17 cellular contexts compared by ENCODE assay signal in genomic region chr4:1251773-1252066, GRCh38. TPM values are rescaled to one million over a fixed set of nuclear protein-coding genes. Genes with fewer than 3 reads are reported as not detected.
A peak's percentile ranks its signal among the peaks of the same experiment; 100 is the strongest.
DNase-seq lines count a peak whose midpoint lies in the region; ATAC-seq and TF ChIP-seq lines count a peak whose summit lies in the region.
"Had no signal": no experiment of that assay in that cellular context is flagged by ENCODE, and none has a peak within 500 bp of the region (broad histone marks: within the 10 kb centered on the region; RNA-seq: fewer than 3 reads in every experiment).

No MANE protein-coding gene starts in this region.

- peaks cover 5% of the 10 kb centered on the region for H3K36me3 Mint-ChIP-seq in CD4-positive, CD25-positive, alpha-beta regulatory T cell
- peaks cover 0 to 12% (median 0%) of the 10 kb centered on the region in 3 donors for H3K36me3 Mint-ChIP-seq in CD8-positive, alpha-beta memory T cell
- peaks cover 17% of the 10 kb centered on the region for H3K36me3 Mint-ChIP-seq in activated T-helper 17 cell treated with anti-CD3 and anti-CD28 coated beads, Interleukin-2, amount 50 U/mL, for 72 hours (ENCODE audit: low read depth)
- peaks cover 0 to 2% (median 0%) of the 10 kb centered on the region in 3 donors for H3K36me3 Mint-ChIP-seq in naive thymus-derived CD8-positive, alpha-beta T cell

- no peak overlapping the region for H3K4me3 ChIP-seq in CD4-positive, CD25-positive, alpha-beta regulatory T cell (ENCODE audit: low read depth, low read length)
- H3K4me3 ChIP-seq in CD8-positive, alpha-beta memory T cell (ENCODE audit: low read length) = no peak overlapping the region
- H3K4me3 ChIP-seq: MG63, skin epidermis, upper lobe of right lung had no signal

- H3K27me3 Mint-ChIP-seq in CD4-positive, CD25-positive, alpha-beta regulatory T cell = peaks cover 4% of the 10 kb centered on the region
- peaks cover 0 to 2% of the 10 kb centered on the region in 2 donors for H3K27me3 Mint-ChIP-seq in CD8-positive, alpha-beta memory T cell
- no peaks in the 10 kb centered on the region for H3K27me3 Mint-ChIP-seq in activated T-helper 17 cell treated with anti-CD3 and anti-CD28 coated beads, Interleukin-2, amount 50 U/mL, for 72 hours
- H3K27me3 Mint-ChIP-seq in naive thymus-derived CD8-positive, alpha-beta T cell = no peaks in the 10 kb centered on the region
- H3K27me3 Mint-ChIP-seq: activated CD8-positive, alpha-beta memory T cell treated with anti-CD3 and anti-CD28 coated beads, Interleukin-2, amount 10 ng/mL, durations not matched to agents 7 days and 5 days had no signal

- no peak for TF ChIP-seq POLR2A in erythroblast (IDR thresholded peaks at IDR 0.05; ENCODE audit: low read length)

- H3K27me3 ChIP-seq in CD4-positive, CD25-positive, alpha-beta regulatory T cell (ENCODE audit: control insufficient read depth, insufficient read depth, low read length) = no peaks in the 10 kb centered on the region
- H3K27me3 ChIP-seq in CD8-positive, alpha-beta memory T cell (ENCODE audit: insufficient read depth, low read length, poor library complexity, severe bottlenecking) = no peaks in the 10 kb centered on the region
- H3K27me3 ChIP-seq: MG63, upper lobe of right lung had no signal

- peaks cover 21 to 74% (median 43%) of the 10 kb centered on the region in 4 donors for H3K4me1 Mint-ChIP-seq in CD4-positive, CD25-positive, alpha-beta regulatory T cell
- peaks cover 57 to 70% (median 68%) of the 10 kb centered on the region in 3 donors for H3K4me1 Mint-ChIP-seq in CD8-positive, alpha-beta memory T cell
- H3K4me1 Mint-ChIP-seq in activated T-helper 17 cell treated with anti-CD3 and anti-CD28 coated beads, Interleukin-2, amount 50 U/mL, for 72 hours = peaks cover 60% of the 10 kb centered on the region
- H3K4me1 Mint-ChIP-seq in naive thymus-derived CD8-positive, alpha-beta T cell = peaks cover 39 to 72% (median 68%) of the 10 kb centered on the region in 4 donors

- no peaks in the 10 kb centered on the region for H3K9me3 ChIP-seq in CD4-positive, CD25-positive, alpha-beta regulatory T cell (ENCODE audit: control insufficient read depth in 2 of 2, low read length in 2 of 2)
- no peaks in the 10 kb centered on the region for H3K9me3 ChIP-seq in CD8-positive, alpha-beta memory T cell (ENCODE audit: low read length)
- H3K9me3 ChIP-seq: upper lobe of right lung had no signal

- H3K4me1 ChIP-seq in CD4-positive, CD25-positive, alpha-beta regulatory T cell (ENCODE audit: control insufficient read depth, insufficient read depth, low read length, poor library complexity, severe bottlenecking) = peaks cover 51% of the 10 kb centered on the region
- peaks cover 57% of the 10 kb centered on the region for H3K4me1 ChIP-seq in CD8-positive, alpha-beta memory T cell (ENCODE audit: insufficient read depth, low read length)

- CTCF ChIA-PET in CD8-positive, alpha-beta memory T cell (lab: Charles Lee) = interaction anchor here (1.4 to 9.6 kb wide), 3 partner anchors 14 to 95 kb away, joined by 4 to 47 read pairs (median 28); partner anchors contain the start of gene UVSSA

- H3K36me3 ChIP-seq in CD4-positive, CD25-positive, alpha-beta regulatory T cell (ENCODE audit: control insufficient read depth, insufficient read depth, low read length) = no peaks in the 10 kb centered on the region
- no peaks in the 10 kb centered on the region for H3K36me3 ChIP-seq in CD8-positive, alpha-beta memory T cell (ENCODE audit: insufficient read depth, low read length)
- H3K36me3 ChIP-seq: upper lobe of right lung had no signal

- ATAC-seq in CD4-positive, CD25-positive, alpha-beta regulatory T cell (ENCODE audit: low read depth in 2 of 2) = no peak
- ATAC-seq in activated T-helper 17 cell treated with anti-CD3 and anti-CD28 coated beads, Interleukin-2, amount 50 U/mL, for 72 hours (replicated peaks) = no peak
- ATAC-seq in naive thymus-derived CD8-positive, alpha-beta T cell = no peak
- ATAC-seq in HG03342 (IDR thresholded peaks at IDR 0.05; ENCODE audit: unreplicated experiment) = no peak
- ATAC-seq: activated CD8-positive, alpha-beta memory T cell treated with anti-CD3 and anti-CD28 coated beads, Interleukin-2, amount 10 ng/mL, durations not matched to agents 7 days and 5 days; left cardiac atrium; upper lobe of right lung; WTC11 had no signal

- H3K4me3 Mint-ChIP-seq in CD4-positive, CD25-positive, alpha-beta regulatory T cell = peak overlapping the region in 3 of 4 donors; percentile 52 to 94 (median 93)
- peak overlapping the region in 5 of 7 donors; percentile 26 to 88 (median 66) for H3K4me3 Mint-ChIP-seq in CD8-positive, alpha-beta memory T cell
- peak overlapping the region; percentile 93 for H3K4me3 Mint-ChIP-seq in activated T-helper 17 cell treated with anti-CD3 and anti-CD28 coated beads, Interleukin-2, amount 50 U/mL, for 72 hours
- peak overlapping the region in 8 of 10 donors; percentile 25 to 92 (median 72) for H3K4me3 Mint-ChIP-seq in naive thymus-derived CD8-positive, alpha-beta T cell
- H3K4me3 Mint-ChIP-seq: WTC11 had no signal

- H3K9me3 Mint-ChIP-seq in CD4-positive, CD25-positive, alpha-beta regulatory T cell = peaks cover 0 to 4% (median 0%) of the 10 kb centered on the region in 7 donors
- no peaks in the 10 kb centered on the region for H3K9me3 Mint-ChIP-seq in CD8-positive, alpha-beta memory T cell
- no peaks in the 10 kb centered on the region for H3K9me3 Mint-ChIP-seq in activated T-helper 17 cell treated with anti-CD3 and anti-CD28 coated beads, Interleukin-2, amount 50 U/mL, for 72 hours
- peaks cover 0 to 9% (median 5%) of the 10 kb centered on the region in 9 donors for H3K9me3 Mint-ChIP-seq in naive thymus-derived CD8-positive, alpha-beta T cell

- no peak for DNase-seq in CD4-positive, CD25-positive, alpha-beta regulatory T cell
- DNase-seq in CD8-positive, alpha-beta memory T cell = no peak
- no peak for DNase-seq in naive thymus-derived CD8-positive, alpha-beta T cell
- DNase-seq in HPDE6-E6E7 (ENCODE audit: extremely low spot score) = no peak
- no peak for DNase-seq in erythroblast (lab: John Stamatoyannopoulos, UW)
- DNase-seq: activated CD8-positive, alpha-beta memory T cell treated with anti-CD3 and anti-CD28 coated beads, Interleukin-2, amount 10 ng/mL, durations not matched to agents 7 days and 5 days; activated naive CD4-positive, alpha-beta T cell treated with Interleukin-2 at 50 U/mL for 16 hours; mesendoderm; MG63; NCI-H1436 treated with DMSO at 0.1 percent for 48 hours; NCI-H524 treated with DMSO at 0.1 percent for 48 hours; upper lobe of right lung had no signal

- POLR2A ChIA-PET in CD8-positive, alpha-beta memory T cell (lab: Charles Lee) = no interaction called here
- POLR2A ChIA-PET in naive thymus-derived CD8-positive, alpha-beta T cell (lab: Charles Lee) = interaction anchor here (1.9 to 5.2 kb wide), 2 partner anchors 84 to 95 kb away, joined by 5 to 106 read pairs; partner anchors contain the start of gene UVSSA

- peak overlapping the region; percentile 34 for H3K27ac ChIP-seq in CD4-positive, CD25-positive, alpha-beta regulatory T cell (ENCODE audit: insufficient read depth, low read length, poor library complexity, severe bottlenecking)
- no peak overlapping the region for H3K27ac ChIP-seq in CD8-positive, alpha-beta memory T cell (ENCODE audit: low read depth, low read length)
- H3K27ac ChIP-seq: skin epidermis, upper lobe of right lung had no signal

- H3K27ac Mint-ChIP-seq in CD4-positive, CD25-positive, alpha-beta regulatory T cell = peak overlapping the region in 2 of 3 donors; percentile 68 to 89
- peak overlapping the region in 7 of 8 donors; percentile 50 to 99 (median 67) for H3K27ac Mint-ChIP-seq in CD8-positive, alpha-beta memory T cell
- H3K27ac Mint-ChIP-seq in activated T-helper 17 cell treated with anti-CD3 and anti-CD28 coated beads, Interleukin-2, amount 50 U/mL, for 72 hours = peak overlapping the region; percentile 25
- peak overlapping the region in 9 of 10 donors; percentile 64 to 96 (median 83) for H3K27ac Mint-ChIP-seq in naive thymus-derived CD8-positive, alpha-beta T cell
- H3K27ac Mint-ChIP-seq: activated CD8-positive, alpha-beta memory T cell treated with anti-CD3 and anti-CD28 coated beads, Interleukin-2, amount 10 ng/mL, durations not matched to agents 7 days and 5 days; WTC11 had no signal

RNA-seq across cellular contexts. Expression of gene CTBP1, which starts 2.8 kb away (rescaled TPM):
- 198 TPM for total RNA-seq in CD4-positive, CD25-positive, alpha-beta regulatory T cell
- polyA plus RNA-seq in CD4-positive, CD25-positive, alpha-beta regulatory T cell = 10 to 100 TPM; 32.4 to 82.8 (median 52.0) TPM
- total RNA-seq in CD8-positive, alpha-beta memory T cell = 100 to 1,000 TPM; 139 to 149 TPM
- 88.1 TPM for polyA plus RNA-seq in CD8-positive, alpha-beta memory T cell
- total RNA-seq in activated T-helper 17 cell treated with anti-CD3 and anti-CD28 coated beads, Interleukin-2, amount 50 U/mL, for 72 hours = 100 to 1,000 TPM; 117 to 173 TPM
- total RNA-seq in naive thymus-derived CD8-positive, alpha-beta T cell = 100 to 1,000 TPM; 189 to 193 TPM
- polyA plus RNA-seq in naive thymus-derived CD8-positive, alpha-beta T cell = 100 to 1,000 TPM in 1 of 3 donors, 10 to 100 TPM in 2; 51.0 to 104 (median 93.7) TPM

RNA-seq across cellular contexts. Expression of gene MAEA, which starts 38.0 kb away (rescaled TPM):
- total RNA-seq in CD4-positive, CD25-positive, alpha-beta regulatory T cell = 77.7 TPM
- polyA plus RNA-seq in CD4-positive, CD25-positive, alpha-beta regulatory T cell = 10 to 100 TPM; 61.2 to 76.2 (median 66.2) TPM
- total RNA-seq in CD8-positive, alpha-beta memory T cell = 10 to 100 TPM; 59.4 to 63.8 TPM
- 75.3 TPM for polyA plus RNA-seq in CD8-positive, alpha-beta memory T cell
- 10 to 100 TPM; 61.4 to 62.8 TPM for total RNA-seq in activated T-helper 17 cell treated with anti-CD3 and anti-CD28 coated beads, Interleukin-2, amount 50 U/mL, for 72 hours
- 100 to 1,000 TPM; 107 to 112 TPM for total RNA-seq in naive thymus-derived CD8-positive, alpha-beta T cell
- polyA plus RNA-seq in naive thymus-derived CD8-positive, alpha-beta T cell = 10 to 100 TPM; 56.7 to 75.1 (median 59.2) TPM

Comparison
In these comparisons a context has a peak if more than half of its experiments do, and no peak if none do; other contexts are left out.
1. H3K27ac Mint-ChIP-seq: peak in every context shown above with its lines; median percentile 83 in naive thymus-derived CD8-positive, alpha-beta T cell; 78 in CD4-positive, CD25-positive, alpha-beta regulatory T cell; 67 in CD8-positive, alpha-beta memory T cell; 25 in activated T-helper 17 cell treated with anti-CD3 and anti-CD28 coated beads, Interleukin-2, amount 50 U/mL, for 72 hours.